ENCODE assay signal across 28 cellular contexts in the genomic region with DNA sequence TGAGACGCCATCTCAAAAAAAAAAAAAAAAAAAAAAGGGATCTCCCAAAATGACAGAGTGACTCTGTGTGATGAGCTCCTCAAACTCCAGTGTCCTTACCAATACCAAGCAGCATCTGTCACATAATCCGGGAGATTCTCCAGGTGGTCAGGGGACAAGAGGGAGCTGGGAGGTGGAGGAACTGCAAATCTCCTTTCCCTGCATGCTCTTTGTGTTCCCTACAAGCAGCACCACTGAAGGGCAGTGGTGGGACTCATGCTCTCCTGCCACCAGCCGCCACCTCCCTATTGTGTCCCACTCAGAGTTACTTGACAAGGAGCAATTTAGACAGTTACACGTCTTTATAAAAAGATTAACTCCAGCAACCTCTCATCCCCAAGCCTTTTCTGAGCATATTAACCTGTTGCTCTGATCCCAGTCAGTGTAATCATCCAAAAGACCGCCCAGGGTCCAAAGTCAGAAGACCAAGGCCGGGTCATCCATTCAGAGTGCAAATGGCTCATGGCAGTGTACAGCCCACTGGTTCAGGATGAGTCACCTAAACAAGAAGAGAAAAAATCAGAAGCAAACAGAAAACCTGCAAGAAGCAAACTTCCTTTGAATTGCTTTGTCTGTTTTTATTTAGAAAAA. TPM values are rescaled to one million over a fixed set of nuclear protein-coding genes. Genes with fewer than 3 reads are reported as not detected.
DNase-seq lines count a peak whose midpoint lies in the region; ATAC-seq, FAIRE-seq and TF ChIP-seq lines count a peak whose summit lies in the region.
"Had no signal": no experiment of that assay in that cellular context is flagged by ENCODE, and none has a peak within 500 bp of the region (broad histone marks: within the 10 kb centered on the region; RNA-seq: fewer than 3 reads in every experiment).

No MANE protein-coding gene starts in this region.

- peak; percentile 4 for DNase-seq in M059J (ENCODE audit: low read depth)
- DNase-seq in adrenal gland, result peak in 6 of 7 donors; percentile 51 to 69 (median 64)
- DNase-seq in left kidney (ENCODE audit: low read depth, low spot score), result peak; percentile 21
- peak; percentile 95 for DNase-seq in small intestine
- DNase-seq in heart right ventricle, result no peak
- no peak for DNase-seq in iPS-NIHi7 (ENCODE audit: extremely low spot score)
- no peak for DNase-seq in nucleus accumbens (lab: John Stamatoyannopoulos, UW)
- DNase-seq: activated B cell treated with CpG ODN at 0.5 μM for 24 hours; activated CD4-positive, alpha-beta T cell treated with anti-CD3 and anti-CD28 coated beads, Interleukin-2, amount 10 ng/mL, durations not matched to agents 7 days and 5 days; activated effector memory CD4-positive, alpha-beta T cell treated with anti-CD3 and anti-CD28 coated beads, Interleukin-2, amount 50 U/mL, for 16 hours; central memory CD4-positive, alpha-beta T cell; cortex of kidney; DMS153; effector memory CD8-positive, alpha-beta T cell; glutamatergic neuron; H7; Karpas-422; mammary epithelial cell; NCI-H1417; NCI-H2029 treated with DMSO at 0.1 percent for 48 hours; NCI-H345; NCI-H774; stimulated activated CD4-positive, alpha-beta T cell treated with anti-CD3 and anti-CD28 coated beads, Interleukin-15, amount 100 ng/mL, for 24 hours; stimulated activated CD4-positive, alpha-beta T cell treated with anti-CD3 and anti-CD28 coated beads, Interleukin-4, amount 100 ng/mL, for 4 hours; T-helper 9 cell; transverse colon had no signal

- 58 to 70% (median 64%) methylated on average over 5 to 6 of the region's 6 CpGs for WGBS in adrenal gland, 4 donors
- 24 to 63% (median 42%) methylated on average over 6 of the region's 6 CpGs for WGBS in small intestine, 3 donors
- 92 to 97% methylated on average over 6 of the region's 6 CpGs for WGBS in heart right ventricle, 2 donors

- H3K27ac ChIP-seq in adrenal gland (peak overlapping the region in 3 of 5 donors; percentile 27 to 61 (median 43)), small intestine (ENCODE audit: low read depth in 1 of 2, low read length in 1 of 2) (peak overlapping the region; percentile 34 to 51), heart right ventricle (no peak overlapping the region)
- H3K27ac ChIP-seq: HL-60, transverse colon had no signal

- H3K4me3 ChIP-seq in adrenal gland (no peak overlapping the region), small intestine (ENCODE audit: low read depth in 1 of 2, low read length in 2 of 2) (no peak overlapping the region), heart right ventricle (no peak overlapping the region)
- H3K4me3 ChIP-seq: transverse colon had no signal

- FAIRE-seq in small intestine (lab: Jason Lieb, UNC), result no peak
- FAIRE-seq: GM12892 had no signal

- intact Hi-C loops in adrenal gland (cut with DNase I), result no loop called here
- intact Hi-C loops in heart right ventricle (cut with DNase I), result no loop called here

- TF ChIP-seq CTCF in adrenal gland (IDR thresholded peaks at IDR 0.05) (no peak), heart right ventricle (IDR thresholded peaks at IDR 0.05) (no peak)

- H3K27me3 ChIP-seq in adrenal gland (no peaks in the 10 kb centered on the region), small intestine (ENCODE audit: control insufficient read depth in 2 of 2, insufficient read depth in 2 of 2, low read length in 2 of 2) (no peaks in the 10 kb centered on the region), heart right ventricle (no peaks in the 10 kb centered on the region)
- H3K27me3 ChIP-seq: transverse colon had no signal

- H3K9me3 ChIP-seq in adrenal gland (replicated peaks in 1 of 3) (no peaks in the 10 kb centered on the region), small intestine (ENCODE audit: control insufficient read depth, low read depth) (no peaks in the 10 kb centered on the region), heart right ventricle (no peaks in the 10 kb centered on the region)
- H3K9me3 ChIP-seq: transverse colon had no signal

- no peaks in the 10 kb centered on the region for H3K36me3 ChIP-seq in adrenal gland (replicated peaks in 1 of 2)
- peaks cover 0 to 2% of the 10 kb centered on the region in 2 donors for H3K36me3 ChIP-seq in small intestine (ENCODE audit: control insufficient read depth in 2 of 2, insufficient read depth in 2 of 2, low read length in 2 of 2)
- peaks cover 0 to 20% (median 12%) of the 10 kb centered on the region in 9 donors for H3K36me3 ChIP-seq in heart right ventricle

- H3K4me1 ChIP-seq in adrenal gland (replicated peaks in 1 of 2) (peaks cover 24 to 31% of the 10 kb centered on the region in 2 donors), small intestine (ENCODE audit: control insufficient read depth in 2 of 2, insufficient read depth in 1 of 2, low read depth in 1 of 2, low read length in 1 of 2) (peaks cover 10 to 15% of the 10 kb centered on the region in 2 donors), heart right ventricle (peaks cover 5 to 51% (median 42%) of the 10 kb centered on the region in 9 donors)

- no peak for TF ChIP-seq POLR2A in adrenal gland (IDR thresholded peaks at IDR 0.05)

- no peak for ATAC-seq in heart right ventricle
- ATAC-seq: effector memory CD8-positive, alpha-beta T cell had no signal

RNA-seq across cellular contexts. Expression of a gene that starts 23.6 kb away (rescaled TPM):
- total RNA-seq in M059J (2014; rRNA removed; shearing (Covaris generic)), result 19.3 and 24.5 TPM in 2 replicates
- total RNA-seq in adrenal gland, result 100 to 1,000 TPM in 7 of 8 donors, 10 to 100 TPM in 1; 95.5 to 246 (median 122) TPM
- 100 to 1,000 TPM; 110 to 271 (median 154) TPM for polyA plus RNA-seq in adrenal gland
- 100 to 1,000 TPM; 207 to 225 (median 214) TPM for polyA plus RNA-seq in small intestine
- 100 to 1,000 TPM in 9 of 10 donors, 10 to 100 TPM in 1; 99.1 to 125 (median 107) TPM for total RNA-seq in heart right ventricle
- 100 to 1,000 TPM in 1 of 2 donors, 10 to 100 TPM in 1; 97.6 to 203 TPM for polyA plus RNA-seq in heart right ventricle

Comparison
In these comparisons a context has a peak if more than half of its experiments do, and no peak if none do; other contexts are left out.
1. DNase-seq: peak in M059J (single experiment), adrenal gland (6 of 7), left kidney (single experiment) and small intestine (single experiment); none in heart right ventricle (0 of 2), iPS-NIHi7 (single experiment) and nucleus accumbens (0 of 56).
2. H3K27ac ChIP-seq: peak in adrenal gland (3 of 5) and small intestine (2 of 2); none in heart right ventricle (0 of 10).